20 cellular contexts compared by ENCODE assay signal in genomic region chr17:67944035-67944434, GRCh38.
"Had no signal": no experiment of that assay in that cellular context is flagged by ENCODE, and none has a peak within 500 bp of the region (broad histone marks: within the 10 kb centered on the region; RNA-seq: fewer than 3 reads in every experiment).

No MANE protein-coding gene starts in this region.

- H3K4me3 ChIP-seq: coronary artery, dorsolateral prefrontal cortex, esophagus muscularis mucosa, gastroesophageal sphincter, heart right ventricle, left lung, lower lobe of right lung, mucosa of descending colon had no signal

- H3K27ac ChIP-seq: coronary artery, dorsolateral prefrontal cortex, esophagus muscularis mucosa, foreskin keratinocyte, gastroesophageal sphincter, heart right ventricle, left lung, lower lobe of right lung had no signal

- H3K4me1 ChIP-seq: esophagus muscularis mucosa, foreskin keratinocyte, heart right ventricle, left lung, lower lobe of right lung had no signal

- H3K9me3 ChIP-seq: esophagus muscularis mucosa, gastroesophageal sphincter, heart right ventricle, left lung, lower lobe of right lung, mucosa of descending colon had no signal

- FAIRE-seq: colon, endothelial cell of umbilical vein, frontal cortex, islet of Langerhans, keratinocyte had no signal

- DNase-seq: dermis blood vessel endothelial cell; dorsolateral prefrontal cortex; effector CD4-positive, alpha-beta T cell; effector memory CD4-positive, alpha-beta T cell; foreskin keratinocyte; heart right ventricle; hippocampal formation; left cardiac atrium; left lung; lower lobe of right lung; mesenchymal stem cell; mucosa of descending colon had no signal

- H3K27me3 ChIP-seq: dorsolateral prefrontal cortex, esophagus muscularis mucosa, foreskin keratinocyte, gastroesophageal sphincter, heart right ventricle, left lung had no signal

- ATAC-seq: foreskin keratinocyte, gastroesophageal sphincter, left cardiac atrium, left lung, lower lobe of right lung, mucosa of descending colon had no signal
